ENCODE assay signal across 35 cellular contexts in genomic region chr1:96713649-96714048, GRCh38.
"Had no signal": no experiment of that assay in that cellular context is flagged by ENCODE, and none has a peak within 500 bp of the region (broad histone marks: within the 10 kb centered on the region; RNA-seq: fewer than 3 reads in every experiment).

No MANE protein-coding gene starts in this region.

- DNase-seq: Karpas-422, Kasumi-1, MG63, MM.1S, MV-4-11, NCI-H1048, NCI-H1092, NCI-H1092 treated with DMSO at 0.1 percent for 48 hours, NCI-H1105, NCI-H1105 treated with DMSO at 0.1 percent for 48 hours, NCI-H1417, NCI-H1417 treated with DMSO at 0.1 percent for 48 hours, NCI-H1436, NCI-H1436 treated with DMSO at 0.1 percent for 48 hours, NCI-H146, NCI-H1694, NCI-H1694 treated with DMSO at 0.1 percent for 48 hours, NCI-H187, NCI-H187 treated with DMSO at 0.1 percent for 48 hours, NCI-H1930, NCI-H2029, NCI-H2029 treated with DMSO at 0.1 percent for 48 hours, NCI-H2081, NCI-H2081 treated with DMSO at 0.1 percent for 48 hours, NCI-H2107, NCI-H2171, NCI-H2171 treated with DMSO at 0.1 percent for 48 hours, NCI-H2227 treated with DMSO at 0.1 percent for 48 hours, NCI-H226, NCI-H345, NCI-H446, NCI-H446 treated with DMSO at 0.1 percent for 48 hours, NCI-H510A, NCI-H510A treated with DMSO at 0.1 percent for 48 hours, NCI-H524 had no signal

- H3K27me3 ChIP-seq: MG63 had no signal

- H3K36me3 ChIP-seq: MG63 had no signal

- H3K9me3 ChIP-seq: MG63 had no signal

- H3K4me3 ChIP-seq: MG63 had no signal
